In genomic region chr9:126705311-126705766, GRCh38 we compare ENCODE assay signal across 8 cellular contexts.
DNase-seq lines count a peak whose midpoint lies in the region; ATAC-seq and TF ChIP-seq lines count a peak whose summit lies in the region.

No MANE protein-coding gene starts in this region.

- H3K4me3 Mint-ChIP-seq in CD4-positive, alpha-beta memory T cell, result peak overlapping the region; percentile 17 to 79 (median 53)
- peak overlapping the region; percentile 26 for H3K4me3 Mint-ChIP-seq in activated CD8-positive, alpha-beta T cell treated with anti-CD3 and anti-CD28 coated beads, Interleukin-2, amount 10 ng/mL, durations not matched to agents 7 days and 5 days

- peaks cover 17% of the 10 kb centered on the region for H3K4me1 ChIP-seq in CD4-positive, alpha-beta memory T cell (ENCODE audit: insufficient read depth, low read length)
- peaks cover 5 to 7% of the 10 kb centered on the region in 2 donors for H3K4me1 ChIP-seq in duodenal mucosa (ENCODE audit: control insufficient read depth in 1 of 2, insufficient read depth in 2 of 2, low read length in 2 of 2)

- H3K36me3 Mint-ChIP-seq in CD4-positive, alpha-beta memory T cell, result no peaks in the 10 kb centered on the region
- H3K36me3 Mint-ChIP-seq in activated CD8-positive, alpha-beta T cell treated with anti-CD3 and anti-CD28 coated beads, Interleukin-2, amount 10 ng/mL, durations not matched to agents 7 days and 5 days (ENCODE audit: low read depth), result no peaks in the 10 kb centered on the region

- H3K27me3 ChIP-seq in CD4-positive, alpha-beta memory T cell (ENCODE audit: insufficient read depth, low read length), result peaks cover 10% of the 10 kb centered on the region
- H3K27me3 ChIP-seq in duodenal mucosa (ENCODE audit: control insufficient read depth in 1 of 2, insufficient read depth in 2 of 2, low read length in 2 of 2), result peaks cover 43 to 47% of the 10 kb centered on the region in 2 donors

- TF ChIP-seq POLR2A in GM18505 (IDR thresholded peaks at IDR 0.05; ENCODE audit: borderline replicate concordance, extremely low read depth, insufficient read depth, insufficient read length), result no peak

- H3K4me3 ChIP-seq in CD4-positive, alpha-beta memory T cell (ENCODE audit: low read length in 2 of 2), result no peak overlapping the region
- peak overlapping the region; percentile 3 to 6 for H3K4me3 ChIP-seq in duodenal mucosa (ENCODE audit: low read depth in 1 of 2, low read length in 2 of 2)

- ATAC-seq in HG02759 (IDR thresholded peaks at IDR 0.05; ENCODE audit: unreplicated experiment) (peak; percentile 72), GM18505 (IDR thresholded peaks at IDR 0.05; ENCODE audit: unreplicated experiment) (no peak)
- ATAC-seq in activated CD8-positive, alpha-beta T cell treated with anti-CD3 and anti-CD28 coated beads, Interleukin-2, amount 10 ng/mL, durations not matched to agents 7 days and 5 days, result peak; percentile 71

- POLR2A ChIA-PET in CD4-positive, alpha-beta memory T cell (lab: Charles Lee; ENCODE audit: partially characterized antibody), result interaction anchor here (1.3 to 3.9 kb wide), 5 partner anchors 11 to 79 kb away, joined by 3 to 42 read pairs (median 3); no protein-coding TSS in a partner anchor
- POLR2A ChIA-PET in activated CD8-positive, alpha-beta T cell treated with anti-CD3 and anti-CD28 coated beads, Interleukin-2, amount 10 ng/mL, durations not matched to agents 7 days and 5 days (lab: Charles Lee), result interaction anchor here (1.7 to 4.1 kb wide), 3 partner anchors 18 to 100 kb away, joined by 8 to 23 read pairs (median 14); partner anchors contain the start of gene ZBTB43

- no peak overlapping the region for H3K27ac ChIP-seq in CD4-positive, alpha-beta memory T cell (ENCODE audit: low read depth, low read length)
- H3K27ac ChIP-seq in duodenal mucosa (ENCODE audit: low read depth, low read length), result no peak overlapping the region

- H3K36me3 ChIP-seq in CD4-positive, alpha-beta memory T cell (ENCODE audit: insufficient read depth, low read length), result no peaks in the 10 kb centered on the region
- no peaks in the 10 kb centered on the region for H3K36me3 ChIP-seq in duodenal mucosa (ENCODE audit: control insufficient read depth in 1 of 2, insufficient read depth in 2 of 2, low read length in 2 of 2)

- CTCF ChIA-PET in CD4-positive, alpha-beta memory T cell (lab: Charles Lee; ENCODE audit: partially characterized antibody), result interaction anchor here (1.0 to 13.1 kb wide), 18 partner anchors 10 to 99 kb away, joined by 4 to 587 read pairs (median 14); partner anchors contain the start of gene ZBTB43
- CTCF ChIA-PET in activated CD8-positive, alpha-beta T cell treated with anti-CD3 and anti-CD28 coated beads, Interleukin-2, amount 10 ng/mL, durations not matched to agents 7 days and 5 days (lab: Charles Lee), result interaction anchor here (0.8 to 13.3 kb wide), 28 partner anchors 11 to 299 kb away, joined by 3 to 704 read pairs (median 8); partner anchors contain the start of genes RALGPS1 and ZBTB43

- no peak overlapping the region for H3K9ac ChIP-seq in duodenal mucosa (ENCODE audit: low read depth in 1 of 2, low read length in 2 of 2)

- peak overlapping the region in 4 of 7 donors; percentile 9 to 53 (median 30) for H3K27ac Mint-ChIP-seq in CD4-positive, alpha-beta memory T cell
- H3K27ac Mint-ChIP-seq in activated CD8-positive, alpha-beta T cell treated with anti-CD3 and anti-CD28 coated beads, Interleukin-2, amount 10 ng/mL, durations not matched to agents 7 days and 5 days, result peak overlapping the region; percentile 4

- DNase-seq in CD4-positive, alpha-beta memory T cell, result peak; percentile 77 to 82 (median 81)
- DNase-seq in NCI-H82 (lab: John Stamatoyannopoulos, UW) (peak; percentile 86), mesenteric fat pad (ENCODE audit: low spot score) (peak; percentile 92)
- DNase-seq in activated CD8-positive, alpha-beta T cell treated with anti-CD3 and anti-CD28 coated beads, Interleukin-2, amount 10 ng/mL, durations not matched to agents 7 days and 5 days, result peak; percentile 89
- peak; percentile 56 to 71 for DNase-seq in stimulated activated CD8-positive, alpha-beta memory T cell treated with anti-CD3 and anti-CD28 coated beads, Interleukin-15, amount 100 ng/mL, for 48 hours (ENCODE audit: low read depth in 2 of 2)

- H3K4me1 Mint-ChIP-seq in CD4-positive, alpha-beta memory T cell, result peaks cover 7 to 21% (median 14%) of the 10 kb centered on the region in 4 donors
- peaks cover 19% of the 10 kb centered on the region for H3K4me1 Mint-ChIP-seq in activated CD8-positive, alpha-beta T cell treated with anti-CD3 and anti-CD28 coated beads, Interleukin-2, amount 10 ng/mL, durations not matched to agents 7 days and 5 days (ENCODE audit: low read depth)

- no peaks in the 10 kb centered on the region for H3K9me3 Mint-ChIP-seq in CD4-positive, alpha-beta memory T cell
- no peaks in the 10 kb centered on the region for H3K9me3 Mint-ChIP-seq in activated CD8-positive, alpha-beta T cell treated with anti-CD3 and anti-CD28 coated beads, Interleukin-2, amount 10 ng/mL, durations not matched to agents 7 days and 5 days (ENCODE audit: insufficient read depth)

- peaks cover 14 to 18% of the 10 kb centered on the region in 2 donors for H3K27me3 Mint-ChIP-seq in CD4-positive, alpha-beta memory T cell
- peaks cover 16% of the 10 kb centered on the region for H3K27me3 Mint-ChIP-seq in activated CD8-positive, alpha-beta T cell treated with anti-CD3 and anti-CD28 coated beads, Interleukin-2, amount 10 ng/mL, durations not matched to agents 7 days and 5 days (ENCODE audit: low read depth)

- no peaks in the 10 kb centered on the region for H3K9me3 ChIP-seq in CD4-positive, alpha-beta memory T cell (ENCODE audit: control insufficient read depth in 1 of 2, low read length in 2 of 2)
- H3K9me3 ChIP-seq in duodenal mucosa (ENCODE audit: control insufficient read depth in 1 of 2, low read length in 2 of 2), result no peaks in the 10 kb centered on the region

- intact Hi-C loops in CD4-positive, alpha-beta memory T cell (cut with micrococcal nuclease), result loop anchor here (1.0 kb wide), 2 partner anchors 18 to 76 kb away; no protein-coding TSS in a partner anchor

Comparison
In these comparisons a context has a peak if more than half of its experiments do, and no peak if none do; other contexts are left out.
1. H3K4me3 ChIP-seq: peak in duodenal mucosa (2 of 2); none in CD4-positive, alpha-beta memory T cell (0 of 2).
2. Peak in every context shown above with its lines, with median percentiles within 50 percentile points of each other: DNase-seq.